ENCODE assay signal across 18 cellular contexts in genomic region chr11:118442903-118443589, GRCh38. TPM values are rescaled to one million over a fixed set of nuclear protein-coding genes. Genes with fewer than 3 reads are reported as not detected.
DNase-seq lines count a peak whose midpoint lies in the region; ATAC-seq and TF ChIP-seq lines count a peak whose summit lies in the region.
"Had no signal": no experiment of that assay in that cellular context is flagged by ENCODE, and none has a peak within 500 bp of the region (broad histone marks: within the 10 kb centered on the region; RNA-seq: fewer than 3 reads in every experiment).

No MANE protein-coding gene starts in this region.

- H3K36me3 Mint-ChIP-seq in CD4-positive, CD25-positive, alpha-beta regulatory T cell = peaks cover 39% of the 10 kb centered on the region
- H3K36me3 Mint-ChIP-seq in activated CD4-positive, alpha-beta memory T cell treated with anti-CD3 and anti-CD28 coated beads for 36 hours = peaks cover 21% of the 10 kb centered on the region

- intact Hi-C loops in activated CD4-positive, alpha-beta memory T cell treated with anti-CD3 and anti-CD28 coated beads for 36 hours (cut with micrococcal nuclease) = loop anchor here (1.0 kb wide), 1 partner anchor 44 kb away; no protein-coding TSS in a partner anchor
- intact Hi-C loops in left colon (cut with DNase I, micrococcal nuclease) = no loop called here

- H3K27me3 Mint-ChIP-seq in CD4-positive, CD25-positive, alpha-beta regulatory T cell = no peaks in the 10 kb centered on the region
- H3K27me3 Mint-ChIP-seq in activated CD4-positive, alpha-beta memory T cell treated with anti-CD3 and anti-CD28 coated beads for 36 hours = no peaks in the 10 kb centered on the region

- CTCF ChIA-PET in activated CD4-positive, alpha-beta memory T cell treated with anti-CD3 and anti-CD28 coated beads for 36 hours (lab: Charles Lee) = interaction anchor here (1.0 to 1.8 kb wide), 4 partner anchors 28 to 148 kb away, joined by 3 to 10 read pairs (median 4); no protein-coding TSS in a partner anchor

- peaks cover 0 to 2% (median 0%) of the 10 kb centered on the region in 7 donors for H3K9me3 Mint-ChIP-seq in CD4-positive, CD25-positive, alpha-beta regulatory T cell
- no peaks in the 10 kb centered on the region for H3K9me3 Mint-ChIP-seq in activated CD4-positive, alpha-beta memory T cell treated with anti-CD3 and anti-CD28 coated beads for 36 hours

- H3K4me1 ChIP-seq in CD4-positive, CD25-positive, alpha-beta regulatory T cell (ENCODE audit: control insufficient read depth, insufficient read depth, low read length, poor library complexity, severe bottlenecking) = peaks cover 90% of the 10 kb centered on the region

- H3K27ac ChIP-seq in CD4-positive, CD25-positive, alpha-beta regulatory T cell (ENCODE audit: insufficient read depth, low read length, poor library complexity, severe bottlenecking) = peak overlapping the region; percentile 70
- H3K27ac ChIP-seq: PC-9, tibial artery had no signal

- no peak for DNase-seq in CD4-positive, CD25-positive, alpha-beta regulatory T cell
- DNase-seq in GM12864 (ENCODE audit: low read depth) (no peak), left colon (no peak), anterior cingulate cortex (lab: John Stamatoyannopoulos, UW) (no peak), H4 (ENCODE audit: low spot score) (no peak), NCI-H526 treated with DMSO at 0.1 percent for 48 hours (lab: John Stamatoyannopoulos, UW) (no peak), NCI-H1436 treated with DMSO at 0.1 percent for 48 hours (lab: John Stamatoyannopoulos, UW) (no peak)
- DNase-seq in activated CD4-positive, alpha-beta memory T cell treated with anti-CD3 and anti-CD28 coated beads for 36 hours = no peak
- DNase-seq: activated CD4-positive, CD25-positive, alpha-beta regulatory T cell; activated effector memory CD4-positive, alpha-beta T cell treated with Interleukin-2 at 50 U/mL for 16 hours; AML-193; DMS79; effector CD8-positive, alpha-beta T cell; NCI-H524; PC-9; posterior cingulate gyrus; tibial artery had no signal

- peaks cover 27% of the 10 kb centered on the region for H3K36me3 ChIP-seq in CD4-positive, CD25-positive, alpha-beta regulatory T cell (ENCODE audit: control insufficient read depth, insufficient read depth, low read length)
- H3K36me3 ChIP-seq: tibial artery had no signal

- TF ChIP-seq CTCF in GM12864 (IDR thresholded peaks at IDR 0.05; ENCODE audit: low read depth, low read length, missing control alignments) = no peak

- H3K4me3 Mint-ChIP-seq in CD4-positive, CD25-positive, alpha-beta regulatory T cell = peak overlapping the region; percentile 69 to 98 (median 82)
- H3K4me3 Mint-ChIP-seq in activated CD4-positive, alpha-beta memory T cell treated with anti-CD3 and anti-CD28 coated beads for 36 hours = peak overlapping the region; percentile 53

- H3K9me3 ChIP-seq in CD4-positive, CD25-positive, alpha-beta regulatory T cell (ENCODE audit: control insufficient read depth in 2 of 2, low read length in 2 of 2) = no peaks in the 10 kb centered on the region
- H3K9me3 ChIP-seq: tibial artery had no signal

- H3K4me3 ChIP-seq in CD4-positive, CD25-positive, alpha-beta regulatory T cell (ENCODE audit: low read depth, low read length) = peak overlapping the region; percentile 93
- peak overlapping the region; percentile 1; the same call in 1 of the 2 replicates for H3K4me3 ChIP-seq in GM12864 (ENCODE audit: low read depth, low read length)
- H3K4me3 ChIP-seq: K562, PC-9, tibial artery had no signal

- ATAC-seq in CD4-positive, CD25-positive, alpha-beta regulatory T cell (ENCODE audit: low read depth in 2 of 2) = no peak
- ATAC-seq in left colon = peak; percentile 91
- ATAC-seq: K562 had no signal

- H3K4me1 Mint-ChIP-seq in CD4-positive, CD25-positive, alpha-beta regulatory T cell = peaks cover 73 to 95% (median 88%) of the 10 kb centered on the region in 4 donors
- H3K4me1 Mint-ChIP-seq in activated CD4-positive, alpha-beta memory T cell treated with anti-CD3 and anti-CD28 coated beads for 36 hours (ENCODE audit: low read depth) = peaks cover 92% of the 10 kb centered on the region

- no peaks in the 10 kb centered on the region for H3K27me3 ChIP-seq in CD4-positive, CD25-positive, alpha-beta regulatory T cell (ENCODE audit: control insufficient read depth, insufficient read depth, low read length)
- H3K27me3 ChIP-seq: tibial artery had no signal

- POLR2A ChIA-PET in activated CD4-positive, alpha-beta memory T cell treated with anti-CD3 and anti-CD28 coated beads for 36 hours (lab: Charles Lee) = interaction anchor here (1.3 to 1.8 kb wide), 3 partner anchors 8 to 83 kb away, joined by 3 to 11 read pairs (median 4); partner anchors contain the start of genes KMT2A and UBE4A

- H3K27ac Mint-ChIP-seq in CD4-positive, CD25-positive, alpha-beta regulatory T cell = peak overlapping the region; percentile 14 to 89 (median 80)
- H3K27ac Mint-ChIP-seq in activated CD4-positive, alpha-beta memory T cell treated with anti-CD3 and anti-CD28 coated beads for 36 hours = peak overlapping the region; percentile 82

RNA-seq across cellular contexts. Expression of gene KMT2A, which starts 6.8 kb away (rescaled TPM):
- total RNA-seq in CD4-positive, CD25-positive, alpha-beta regulatory T cell = 179 TPM
- polyA plus RNA-seq in CD4-positive, CD25-positive, alpha-beta regulatory T cell = 10 to 100 TPM; 12.1 to 19.5 (median 18.2) TPM
- total RNA-seq in activated CD4-positive, alpha-beta memory T cell treated with anti-CD3 and anti-CD28 coated beads for 36 hours = 10 to 100 TPM; 61.5 to 72.4 TPM
- 10 to 100 TPM; 41.9 to 45.2 TPM for total RNA-seq in left colon
- 11.9 and 15.2 TPM in 2 replicates for total RNA-seq in H4 (2014; rRNA removed; shearing (Covaris generic))

RNA-seq across cellular contexts. Expression of gene ATP5MG, which starts 41.6 kb away (rescaled TPM):
- 154 TPM for total RNA-seq in CD4-positive, CD25-positive, alpha-beta regulatory T cell
- polyA plus RNA-seq in CD4-positive, CD25-positive, alpha-beta regulatory T cell = 100 to 1,000 TPM; 578 to 706 (median 677) TPM
- 100 to 1,000 TPM; 298 to 306 TPM for total RNA-seq in activated CD4-positive, alpha-beta memory T cell treated with anti-CD3 and anti-CD28 coated beads for 36 hours
- total RNA-seq in left colon = 100 to 1,000 TPM; 233 to 328 TPM
- 59.3 and 94.8 TPM in 2 replicates for total RNA-seq in H4 (2014; rRNA removed; shearing (Covaris generic))
